15 cellular contexts compared by ENCODE assay signal in the genomic region with DNA sequence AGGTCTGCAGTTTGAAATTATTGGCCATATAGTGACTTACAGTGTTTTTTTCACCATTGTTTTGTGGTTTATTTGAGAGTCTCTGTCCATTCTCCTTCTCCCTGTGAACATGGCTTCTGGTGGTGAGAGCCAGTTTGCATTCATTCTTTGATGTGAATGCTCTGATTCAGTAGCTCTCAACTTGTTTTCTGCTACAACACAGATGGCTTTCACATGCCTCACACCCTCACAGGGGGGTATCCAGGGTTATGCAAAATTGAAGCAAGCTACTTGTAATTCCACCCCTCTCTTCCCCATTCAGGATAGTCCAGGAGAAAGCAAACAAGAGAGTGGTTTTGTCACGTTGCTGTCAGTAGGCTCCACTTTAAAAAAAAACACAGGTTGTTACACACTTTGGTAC. TPM values are rescaled to one million over a fixed set of nuclear protein-coding genes. Genes with fewer than 3 reads are reported as not detected.
DNase-seq lines count a peak whose midpoint lies in the region; ATAC-seq, FAIRE-seq and TF ChIP-seq lines count a peak whose summit lies in the region.
"Had no signal": no experiment of that assay in that cellular context is flagged by ENCODE, and none has a peak within 500 bp of the region (broad histone marks: within the 10 kb centered on the region; RNA-seq: fewer than 3 reads in every experiment).

No MANE protein-coding gene starts in this region.

- no peaks in the 10 kb centered on the region for H3K27me3 Mint-ChIP-seq in astrocyte (ENCODE audit: low read depth, unreplicated experiment)
- H3K27me3 Mint-ChIP-seq: activated naive CD8-positive, alpha-beta T cell treated with anti-CD3 and anti-CD28 coated beads, Interleukin-2, amount 10 ng/mL, durations not matched to agents 7 days and 5 days had no signal

- no peak overlapping the region for H3K27ac ChIP-seq in astrocyte (ENCODE audit: low read depth, low read length)
- peak overlapping the region; percentile 52 for H3K27ac ChIP-seq in substantia nigra (ENCODE audit: low read depth, low read length, poor library complexity, severe bottlenecking)
- H3K27ac ChIP-seq in foreskin keratinocyte: no peak overlapping the region
- H3K27ac ChIP-seq: gastrocnemius medialis had no signal

- no peaks in the 10 kb centered on the region for H3K9me3 ChIP-seq in astrocyte (ENCODE audit: insufficient read depth, low read depth, low read length)
- H3K9me3 ChIP-seq: gastrocnemius medialis had no signal

- no peaks in the 10 kb centered on the region for H3K79me2 ChIP-seq in astrocyte (ENCODE audit: insufficient read depth, low read length)

- H3K4me1 Mint-ChIP-seq in astrocyte (ENCODE audit: low read depth, unreplicated experiment): peaks cover 34% of the 10 kb centered on the region

- DNase-seq in NCI-H345 (lab: John Stamatoyannopoulos, UW) (peak; percentile 35), NCI-H345 treated with DMSO at 0.1 percent for 48 hours (lab: John Stamatoyannopoulos, UW; ENCODE audit: unreplicated experiment) (no peak), astrocyte (ENCODE audit: low read depth) (peak; percentile 22), iPS-NIHi7 (ENCODE audit: extremely low spot score) (peak; percentile 30), substantia nigra (lab: John Stamatoyannopoulos, UW) (peak in 6 of 49 donors; percentile 9 to 58 (median 33)), NCI-H1417 treated with DMSO at 0.1 percent for 48 hours (lab: John Stamatoyannopoulos, UW) (no peak), foreskin keratinocyte (no peak)
- DNase-seq: activated naive CD8-positive, alpha-beta T cell treated with anti-CD3 and anti-CD28 coated beads, Interleukin-2, amount 10 ng/mL, durations not matched to agents 7 days and 5 days; cortex of kidney; DMS79; gastrocnemius medialis; NK-92 treated with Interleukin-12 subunit alpha and Interleukin-12 subunit beta, amount 100 ng/mL, for 24 hours; stimulated activated CD4-positive, alpha-beta T cell treated with anti-CD3 and anti-CD28 coated beads, Interleukin-12 subunit alpha, Interleukin-12 subunit beta, amount 100 ng/mL, for 4 hours had no signal

- H3K36me3 Mint-ChIP-seq in astrocyte (ENCODE audit: low read depth, unreplicated experiment): no peaks in the 10 kb centered on the region

- H3K4me2 ChIP-seq in astrocyte (ENCODE audit: low read length): no peak overlapping the region

- no peaks in the 10 kb centered on the region for H3K36me3 ChIP-seq in astrocyte (ENCODE audit: insufficient read depth, low read length)
- H3K36me3 ChIP-seq: gastrocnemius medialis had no signal

- FAIRE-seq in astrocyte (lab: Jason Lieb, UNC): no peak

- no peaks in the 10 kb centered on the region for H3K9me3 Mint-ChIP-seq in astrocyte (ENCODE audit: unreplicated experiment)
- H3K9me3 Mint-ChIP-seq: activated naive CD8-positive, alpha-beta T cell treated with anti-CD3 and anti-CD28 coated beads, Interleukin-2, amount 10 ng/mL, durations not matched to agents 7 days and 5 days had no signal

- no peak overlapping the region for H3K9ac ChIP-seq in astrocyte (ENCODE audit: low read length)

- no peak overlapping the region for H3K4me3 Mint-ChIP-seq in astrocyte (ENCODE audit: unreplicated experiment)

- H2AFZ ChIP-seq in astrocyte (ENCODE audit: low read depth, low read length): no peak overlapping the region

- H3K27me3 ChIP-seq in astrocyte (ENCODE audit: insufficient read depth, low read length): no peaks in the 10 kb centered on the region
- no peaks in the 10 kb centered on the region for H3K27me3 ChIP-seq in foreskin keratinocyte
- H3K27me3 ChIP-seq: gastrocnemius medialis had no signal

- peak overlapping the region; percentile 84 for H3K27ac Mint-ChIP-seq in astrocyte (ENCODE audit: unreplicated experiment)

- no peak overlapping the region for H3K4me3 ChIP-seq in astrocyte (ENCODE audit: insufficient read depth, low read depth, low read length)
- H3K4me3 ChIP-seq: gastrocnemius medialis had no signal

- H3K4me1 ChIP-seq in astrocyte (ENCODE audit: insufficient read depth, low read length) (no peaks in the 10 kb centered on the region), foreskin keratinocyte (peaks cover 4% of the 10 kb centered on the region)
- H3K4me1 ChIP-seq: gastrocnemius medialis had no signal

- H4K20me1 ChIP-seq in astrocyte (ENCODE audit: insufficient read depth, low read length): peaks cover 6% of the 10 kb centered on the region

- TF ChIP-seq CTCF in astrocyte (IDR thresholded peaks at IDR 0.05; ENCODE audit: insufficient read depth, low read depth, low read length) (no peak), foreskin keratinocyte (conservative IDR thresholded peaks at IDR 0.05) (no peak)

- ATAC-seq in GM18907 (IDR thresholded peaks at IDR 0.05; ENCODE audit: unreplicated experiment) (no peak), foreskin keratinocyte (no peak)
- ATAC-seq: gastrocnemius medialis, SK-N-SH treated with all-trans-retinoic acid at 6 μM for 48 hours had no signal

RNA-seq across cellular contexts. Expression of gene SLX4IP, which starts 55.6 kb away (rescaled TPM):
- total RNA-seq in astrocyte (4.7 and 5.3 TPM in 2 replicates), foreskin keratinocyte (5.1 and 5.4 TPM in 2 replicates)
- polyA plus RNA-seq in foreskin keratinocyte: 1.3 and 1.4 TPM in 2 replicates

RNA-seq across cellular contexts. Expression of gene MKKS, which starts 56.7 kb away (rescaled TPM):
- 13.4 and 14.2 TPM in 2 replicates for total RNA-seq in astrocyte
- 21.5 and 23.3 TPM in 2 replicates for total RNA-seq in foreskin keratinocyte
- polyA plus RNA-seq in foreskin keratinocyte: 15.7 and 16.5 TPM in 2 replicates

Comparison
In these comparisons a context has a peak if more than half of its experiments do, and no peak if none do; other contexts are left out.
1. DNase-seq: peak in NCI-H345 (single experiment), astrocyte (single experiment) and iPS-NIHi7 (single experiment); none in NCI-H345 treated with DMSO at 0.1 percent for 48 hours (single experiment), NCI-H1417 treated with DMSO at 0.1 percent for 48 hours (single experiment) and foreskin keratinocyte (0 of 2).